8 cellular contexts compared by ENCODE assay signal in the genomic region with DNA sequence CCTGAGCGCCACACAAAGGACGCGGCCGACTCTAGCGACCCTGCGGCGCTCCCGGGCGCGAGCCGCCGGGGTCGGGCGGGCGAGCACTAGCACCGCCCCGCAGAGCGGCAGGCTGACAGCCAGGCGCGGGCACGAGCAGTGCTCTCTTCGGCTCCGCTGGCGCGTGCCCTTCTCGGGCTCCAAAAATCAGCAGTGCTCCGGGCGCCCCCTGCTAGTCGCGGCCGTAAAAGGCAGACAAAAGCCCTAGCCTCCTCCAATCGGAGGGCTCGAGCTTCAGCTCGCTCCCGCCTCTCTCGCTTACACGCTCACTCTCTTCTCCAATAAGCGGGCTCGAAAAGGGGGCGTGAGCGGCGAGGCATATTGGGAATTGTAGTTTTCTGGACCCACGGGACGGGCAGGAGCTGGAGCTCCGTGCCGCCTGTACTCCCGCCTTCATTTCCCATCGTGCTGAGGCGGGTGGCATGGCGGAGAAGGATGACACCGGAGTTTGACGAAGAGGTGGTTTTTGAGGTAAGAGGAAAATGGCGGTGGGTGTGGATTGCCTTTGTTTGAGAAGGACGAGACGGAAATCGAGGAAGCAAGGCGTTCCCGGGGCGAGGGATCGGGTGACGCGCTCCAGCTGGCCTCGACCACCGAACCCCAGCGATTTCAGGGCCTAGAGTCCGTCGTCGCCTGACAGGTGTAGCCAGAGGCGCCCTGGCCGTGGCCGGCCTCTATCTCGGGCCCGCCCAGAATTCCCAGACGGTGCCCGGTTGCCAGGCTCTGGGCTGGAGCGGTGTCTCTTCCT. TPM values are rescaled to one million over a fixed set of nuclear protein-coding genes. Genes with fewer than 3 reads are reported as not detected.
DNase-seq lines count a peak whose midpoint lies in the region; ATAC-seq, FAIRE-seq and TF ChIP-seq lines count a peak whose summit lies in the region.

A gene (minus strand): TSS at position 91 of the 787 bp plus-strand sequence. CDS start 227 bp downstream, outside the sequence.
A gene with protein sequence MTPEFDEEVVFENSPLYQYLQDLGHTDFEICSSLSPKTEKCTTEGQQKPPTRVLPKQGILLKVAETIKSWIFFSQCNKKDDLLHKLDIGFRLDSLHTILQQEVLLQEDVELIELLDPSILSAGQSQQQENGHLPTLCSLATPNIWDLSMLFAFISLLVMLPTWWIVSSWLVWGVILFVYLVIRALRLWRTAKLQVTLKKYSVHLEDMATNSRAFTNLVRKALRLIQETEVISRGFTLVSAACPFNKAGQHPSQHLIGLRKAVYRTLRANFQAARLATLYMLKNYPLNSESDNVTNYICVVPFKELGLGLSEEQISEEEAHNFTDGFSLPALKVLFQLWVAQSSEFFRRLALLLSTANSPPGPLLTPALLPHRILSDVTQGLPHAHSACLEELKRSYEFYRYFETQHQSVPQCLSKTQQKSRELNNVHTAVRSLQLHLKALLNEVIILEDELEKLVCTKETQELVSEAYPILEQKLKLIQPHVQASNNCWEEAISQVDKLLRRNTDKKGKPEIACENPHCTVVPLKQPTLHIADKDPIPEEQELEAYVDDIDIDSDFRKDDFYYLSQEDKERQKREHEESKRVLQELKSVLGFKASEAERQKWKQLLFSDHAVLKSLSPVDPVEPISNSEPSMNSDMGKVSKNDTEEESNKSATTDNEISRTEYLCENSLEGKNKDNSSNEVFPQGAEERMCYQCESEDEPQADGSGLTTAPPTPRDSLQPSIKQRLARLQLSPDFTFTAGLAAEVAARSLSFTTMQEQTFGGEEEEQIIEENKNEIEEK (plus strand): TSS at position 431 of the 787 bp plus-strand sequence. CDS start 44 bp downstream, at position 475.

- H3K27me3 ChIP-seq in OCI-LY1 (ENCODE audit: insufficient read depth, low read length) (no peaks in the 10 kb centered on the region), endothelial cell of umbilical vein (ENCODE audit: control insufficient read depth in 2 of 2, insufficient read depth in 2 of 2, low read length in 2 of 2) (no peaks in the 10 kb centered on the region)

- H2AFZ ChIP-seq in OCI-LY1 (ENCODE audit: low read length) (peak within 1 kb of the TSS; percentile 70), endothelial cell of umbilical vein (ENCODE audit: low read depth, low read length) (peak within 1 kb of the TSS; percentile 68)

- H3K9ac ChIP-seq in OCI-LY1 (ENCODE audit: low read length), result peak within 1 kb of the TSS; percentile 85
- H3K9ac ChIP-seq in endothelial cell of umbilical vein (replicated peaks; ENCODE audit: extremely low read depth, insufficient read depth, low read length), result peak within 1 kb of the TSS; percentile 97

- no peaks in the 10 kb centered on the region for H3K9me1 ChIP-seq in endothelial cell of umbilical vein (replicated peaks; ENCODE audit: control insufficient read depth, extremely low read depth, insufficient read depth, low read length)

- DNase-seq in DMS 273 treated with DMSO at 0.1 percent for 48 hours (lab: John Stamatoyannopoulos, UW) (peak; percentile 94), HuH-7 (ENCODE audit: low spot score) (peak; percentile 94), activated T-cell treated with anti-CD3 and anti-CD28 coated beads for 24 hours (ENCODE audit: low read depth) (peak; percentile 97), endothelial cell of umbilical vein (ENCODE audit: low read depth, low spot score) (peak; percentile 100), midbrain (lab: John Stamatoyannopoulos, UW) (peak; percentile 100)
- peak; percentile 92 to 94 for DNase-seq in stimulated activated CD8-positive, alpha-beta memory T cell treated with anti-CD3 and anti-CD28 coated beads, Interleukin-2, amount 100 ng/mL, for 1 hour (ENCODE audit: low read depth in 2 of 2)

- TF ChIP-seq POLR2A in endothelial cell of umbilical vein (IDR thresholded peaks at IDR 0.05; ENCODE audit: low read depth, low read length), result peak; percentile 86

- no peaks in the 10 kb centered on the region for H3K9me3 ChIP-seq in OCI-LY1 (ENCODE audit: low read length)
- no peaks in the 10 kb centered on the region for H3K9me3 ChIP-seq in endothelial cell of umbilical vein (replicated peaks; ENCODE audit: control insufficient read depth, insufficient read depth, low read length)

- no TSS peak for BruUV-seq in endothelial cell of umbilical vein (replicated peaks; lab: Mats Ljungman, UMichigan)

- H3K4me3 ChIP-seq in OCI-LY1 (ENCODE audit: low read depth, low read length, poor library complexity, severe bottlenecking) (peak within 1 kb of the TSS; percentile 86), endothelial cell of umbilical vein (replicated peaks in 1 of 3; ENCODE audit: insufficient read depth in 1 of 3, low read depth in 1 of 3, low read length in 3 of 3) (peak within 1 kb of the TSS; percentile 81 to 99 (median 94))

- peak; percentile 65 for TF ChIP-seq CTCF in OCI-LY1 (IDR thresholded peaks at IDR 0.05; ENCODE audit: low read length)
- peak; percentile 61 to 70 for TF ChIP-seq CTCF in endothelial cell of umbilical vein (IDR thresholded peaks at IDR 0.05; ENCODE audit: extremely low read depth in 1 of 2, insufficient read depth in 1 of 2, low read depth in 1 of 2, low read length in 2 of 2)

- no peaks in the 10 kb centered on the region for H3K9me2 ChIP-seq in OCI-LY1 (ENCODE audit: low read depth, low read length)

- H3K4me1 ChIP-seq in OCI-LY1 (ENCODE audit: insufficient read depth, low read length, severe bottlenecking) (peaks cover 35% of the 10 kb centered on the region), endothelial cell of umbilical vein (ENCODE audit: control insufficient read depth, extremely low read depth, insufficient read depth, low read length) (peaks cover 37% of the 10 kb centered on the region)

- H3K27ac ChIP-seq in OCI-LY1 (ENCODE audit: low read depth, low read length, poor library complexity, severe bottlenecking) (peak within 1 kb of the TSS; percentile 94), endothelial cell of umbilical vein (ENCODE audit: insufficient read depth, low read depth, low read length) (peak within 1 kb of the TSS; percentile 88)

- FAIRE-seq in endothelial cell of umbilical vein (lab: Jason Lieb, UNC), result peak; percentile 84

- no peaks in the 10 kb centered on the region for H3F3A ChIP-seq in OCI-LY1 (ENCODE audit: insufficient read depth, low read length)

- POLR2A ChIA-PET in endothelial cell of umbilical vein (lab: Charles Lee), result interaction anchor here (0.6 to 1.5 kb wide), 6 partner anchors 42 to 256 kb away, joined by 3 to 7 read pairs (median 4); a partner anchor contains a TSS

- CTCF ChIA-PET in endothelial cell of umbilical vein (lab: Charles Lee), result interaction anchor here (0.6 to 5.9 kb wide), 30 partner anchors 10 to 456 kb away, joined by 3 to 91 read pairs (median 4); a partner anchor contains a TSS

- peak; percentile 92 for ATAC-seq in GM21515 (IDR thresholded peaks at IDR 0.05; ENCODE audit: unreplicated experiment)

- dilution Hi-C loops in endothelial cell of umbilical vein (cut with MboI; ENCODE audit: extremely low pct_ligation_motif_present, low sequenced_read_pairs), result loop anchor here (25.0 kb wide), 1 partner anchor 105 kb away; no protein-coding TSS in a partner anchor

- H3K4me2 ChIP-seq in OCI-LY1 (ENCODE audit: low read length) (peak within 1 kb of the TSS; percentile 90), endothelial cell of umbilical vein (ENCODE audit: insufficient read depth, low read length) (peak within 1 kb of the TSS; percentile 100)

- H4K20me1 ChIP-seq in OCI-LY1 (ENCODE audit: insufficient read depth, low read length) (no peaks in the 10 kb centered on the region), endothelial cell of umbilical vein (replicated peaks; ENCODE audit: control insufficient read depth, extremely low read depth, insufficient read depth, low read length) (no peaks in the 10 kb centered on the region)

- peaks cover 11% of the 10 kb centered on the region; the same call in 1 of the 2 replicates for H3K36me3 ChIP-seq in OCI-LY1 (ENCODE audit: insufficient read depth, low read length)
- H3K36me3 ChIP-seq in endothelial cell of umbilical vein (ENCODE audit: control insufficient read depth in 2 of 2, extremely low read depth in 1 of 2, insufficient read depth in 2 of 2, low read length in 2 of 2), result no peaks in the 10 kb centered on the region

- intact Hi-C loops in endothelial cell of umbilical vein (cut with micrococcal nuclease), result loop anchor here (1.0 to 10.0 kb wide), 14 partner anchors 14 to 671 kb away; a partner anchor contains a TSS

- peaks cover 41% of the 10 kb centered on the region for H3K79me2 ChIP-seq in OCI-LY1 (ENCODE audit: insufficient read depth, low read length)
- H3K79me2 ChIP-seq in endothelial cell of umbilical vein (ENCODE audit: control insufficient read depth, insufficient read depth, low read length), result peaks cover 79% of the 10 kb centered on the region

TF ChIP-seq in endothelial cell of umbilical vein, 7 proteins besides CTCF, POLR2A, EP300 and RAD21:
- TF ChIP-seq, protein P1, sequence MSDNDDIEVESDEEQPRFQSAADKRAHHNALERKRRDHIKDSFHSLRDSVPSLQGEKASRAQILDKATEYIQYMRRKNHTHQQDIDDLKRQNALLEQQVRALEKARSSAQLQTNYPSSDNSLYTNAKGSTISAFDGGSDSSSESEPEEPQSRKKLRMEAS (IDR thresholded peaks at IDR 0.05; ENCODE audit: insufficient read depth, insufficient read length), result peak; percentile 16
- peak; percentile 72 for TF ChIP-seq POLR2AphosphoS5 (IDR thresholded peaks at IDR 0.05; ENCODE audit: insufficient read depth, low read depth, low read length)
- TF ChIP-seq GATA2 (IDR thresholded peaks at IDR 0.05; ENCODE audit: insufficient read depth, insufficient read length, low read depth, low read length), result no peak
TF ChIP-seq in endothelial cell of umbilical vein: peak in this region for 2.

RNA-seq across cellular contexts. Expression of the first gene that starts in this region (rescaled TPM):
- total RNA-seq in endothelial cell of umbilical vein, result 14.0 and 17.8 TPM in 2 replicates
- 5.7 and 5.9 TPM in 2 replicates for polyA plus RNA-seq in endothelial cell of umbilical vein
- 3.4 and 4.0 TPM in 2 replicates for polyA plus RNA-seq in endothelial cell of umbilical vein (2011; cell fraction: cytosol; rRNA removed)
- polyA plus RNA-seq in endothelial cell of umbilical vein (2011; cell fraction: nucleus; rRNA removed), result 20.7 and 24.2 TPM in 2 replicates
- 10.1 and 10.8 TPM in 2 replicates for polyA plus RNA-seq in endothelial cell of umbilical vein (2012)
- 12.2 and 12.3 TPM in 2 replicates for polyA minus RNA-seq in endothelial cell of umbilical vein
- polyA minus RNA-seq in endothelial cell of umbilical vein (2011; cell fraction: cytosol; rRNA and poly(A)+ RNA removed), result 9.4 TPM
- polyA minus RNA-seq in endothelial cell of umbilical vein (2011; cell fraction: nucleus; rRNA and poly(A)+ RNA removed), result 27.2 and 36.2 TPM in 2 replicates

RNA-seq across cellular contexts. Expression of the second gene that starts in this region (rescaled TPM):
- 85.2 and 91.3 TPM in 2 replicates for total RNA-seq in endothelial cell of umbilical vein
- 53.3 and 57.8 TPM in 2 replicates for polyA plus RNA-seq in endothelial cell of umbilical vein
- 77.4 and 78.5 TPM in 2 replicates for polyA plus RNA-seq in endothelial cell of umbilical vein (2011; cell fraction: cytosol; rRNA removed)
- polyA plus RNA-seq in endothelial cell of umbilical vein (2011; cell fraction: nucleus; rRNA removed), result 97.8 and 107 TPM in 2 replicates
- 92.8 and 105 TPM in 2 replicates for polyA plus RNA-seq in endothelial cell of umbilical vein (2012)
- polyA minus RNA-seq in endothelial cell of umbilical vein, result 141 and 142 TPM in 2 replicates
- 22.4 TPM for polyA minus RNA-seq in endothelial cell of umbilical vein (2011; cell fraction: cytosol; rRNA and poly(A)+ RNA removed)
- 157 and 235 TPM in 2 replicates for polyA minus RNA-seq in endothelial cell of umbilical vein (2011; cell fraction: nucleus; rRNA and poly(A)+ RNA removed)

Comparison
In these comparisons a context has a peak if more than half of its experiments do, and no peak if none do; other contexts are left out.
1. Peak in every context shown above with its lines: DNase-seq, ATAC-seq, H3K4me3 ChIP-seq and H3K27ac ChIP-seq.